ENCODE assay signal across 2 cellular contexts in the genomic region with DNA sequence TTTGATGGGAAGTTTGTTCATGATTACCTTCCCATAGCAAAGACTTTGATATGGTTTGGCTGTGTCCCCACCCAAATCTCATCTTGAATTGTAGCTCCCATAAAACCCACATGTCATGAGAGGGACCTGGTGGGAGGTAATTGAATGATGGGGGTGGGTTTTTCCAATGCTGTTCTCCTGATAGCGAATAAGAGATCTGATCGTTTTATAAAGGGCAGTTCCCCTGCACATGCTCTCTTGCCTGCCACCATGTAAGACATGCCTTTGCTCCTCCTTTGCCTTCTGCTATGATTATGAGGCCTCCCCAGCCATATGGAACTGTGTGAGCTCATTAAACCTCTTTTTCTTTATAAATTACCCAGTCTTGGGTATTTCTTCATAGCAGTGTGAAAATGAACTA. TPM values are rescaled to one million over a fixed set of nuclear protein-coding genes. Genes with fewer than 3 reads are reported as not detected.
"Had no signal": no experiment of that assay in that cellular context is flagged by ENCODE, and none has a peak within 500 bp of the region (broad histone marks: within the 10 kb centered on the region; RNA-seq: fewer than 3 reads in every experiment).

No MANE protein-coding gene starts in this region.

RNA-seq across cellular contexts. Expression of a gene that starts 51.2 kb away (rescaled TPM):
- total RNA-seq: G401, GM12878 had no signal
